Comparison of ENCODE assay signal across 14 cellular contexts in genomic region chr2:201057715-201058248, GRCh38. TPM values are rescaled to one million over a fixed set of nuclear protein-coding genes. Genes with fewer than 3 reads are reported as not detected.
A peak's percentile ranks its signal among the peaks of the same experiment; 100 is the strongest.
DNase-seq lines count a peak whose midpoint lies in the region; ATAC-seq and TF ChIP-seq lines count a peak whose summit lies in the region.
"Had no signal": no experiment of that assay in that cellular context is flagged by ENCODE, and none has a peak within 500 bp of the region (broad histone marks: within the 10 kb centered on the region; RNA-seq: fewer than 3 reads in every experiment).

No MANE protein-coding gene starts in this region.

- H3K9ac ChIP-seq in Karpas-422 (ENCODE audit: low read length) (peak overlapping the region; percentile 6; the same call in 1 of the 2 replicates), neural progenitor cell (no peak overlapping the region)

- in situ Hi-C loops in brain microvascular endothelial cell (cut with HindIII; ENCODE audit: low pct_ligation_motif_present, low sequenced_read_pairs): no loop called here

- H4K20me1 ChIP-seq in Karpas-422 (ENCODE audit: insufficient read depth, low read depth, low read length) (no peaks in the 10 kb centered on the region), neural progenitor cell (ENCODE audit: low read depth) (no peaks in the 10 kb centered on the region)

- no peak overlapping the region for H3K4me3 ChIP-seq in AG10803 (ENCODE audit: low read length)
- no peak overlapping the region for H3K4me3 ChIP-seq in Karpas-422 (ENCODE audit: low read length)
- no peak overlapping the region for H3K4me3 ChIP-seq in brain microvascular endothelial cell (ENCODE audit: low read depth, low read length)
- H3K4me3 ChIP-seq in coronary artery: no peak overlapping the region
- H3K4me3 ChIP-seq in neural progenitor cell: no peak overlapping the region
- H3K4me3 ChIP-seq: prostate gland, upper lobe of left lung had no signal

- H3K79me2 ChIP-seq in Karpas-422 (ENCODE audit: low read length) (peaks cover 90% of the 10 kb centered on the region), neural progenitor cell (ENCODE audit: low read depth) (peaks cover 6% of the 10 kb centered on the region)

- H3K27ac Mint-ChIP-seq in neural progenitor cell: no peak overlapping the region

- H3F3A ChIP-seq in neural progenitor cell (ENCODE audit: low read depth): no peaks in the 10 kb centered on the region

- H3K27me3 ChIP-seq in Karpas-422 (ENCODE audit: low read length) (no peaks in the 10 kb centered on the region), brain microvascular endothelial cell (replicated peaks) (no peaks in the 10 kb centered on the region), neural progenitor cell (no peaks in the 10 kb centered on the region)
- H3K27me3 ChIP-seq: upper lobe of left lung had no signal

- H3K4me2 ChIP-seq in Karpas-422 (ENCODE audit: low read depth, low read length, poor library complexity, severe bottlenecking) (peak overlapping the region; percentile 14), neural progenitor cell (no peak overlapping the region)

- no peaks in the 10 kb centered on the region for H3K9me3 Mint-ChIP-seq in neural progenitor cell
- H3K9me3 Mint-ChIP-seq: H9 had no signal

- peak; percentile 16 for DNase-seq in AG10803 (ENCODE audit: low read depth)
- no peak for DNase-seq in Karpas-422
- no peak for DNase-seq in brain microvascular endothelial cell
- peak; percentile 3 for DNase-seq in myocyte (ENCODE audit: low read depth)
- DNase-seq in coronary artery (ENCODE audit: low spot score): no peak
- no peak for DNase-seq in neural progenitor cell (ENCODE audit: low spot score)
- DNase-seq: activated CD8-positive, alpha-beta memory T cell treated with anti-CD3 and anti-CD28 coated beads, Interleukin-2, amount 50 U/mL, for 48 hours; AML-193; H9; stimulated activated CD4-positive, alpha-beta T cell treated with anti-CD3 and anti-CD28 coated beads, Interleukin-1b, Interleukin-23, amount 100 ng/mL, for 48 hours; upper lobe of left lung had no signal

- H3K4me1 ChIP-seq in Karpas-422 (ENCODE audit: low read length) (peaks cover 45% of the 10 kb centered on the region), neural progenitor cell (no peaks in the 10 kb centered on the region)
- H3K4me1 ChIP-seq: prostate gland had no signal

- H3K27me3 Mint-ChIP-seq in neural progenitor cell (ENCODE audit: insufficient read depth, low read depth): no peaks in the 10 kb centered on the region

- no peaks in the 10 kb centered on the region for H3K4me1 Mint-ChIP-seq in neural progenitor cell
- H3K4me1 Mint-ChIP-seq: H9 had no signal

- H3K27ac ChIP-seq in Karpas-422 (ENCODE audit: low read length) (peak overlapping the region; percentile 60), brain microvascular endothelial cell (peak overlapping the region; percentile 41), coronary artery (no peak overlapping the region), neural progenitor cell (no peak overlapping the region)
- H3K27ac ChIP-seq: prostate gland, upper lobe of left lung had no signal

- no peaks in the 10 kb centered on the region for H3K36me3 ChIP-seq in Karpas-422 (ENCODE audit: insufficient read depth, low read length)
- H3K36me3 ChIP-seq in brain microvascular endothelial cell (replicated peaks): peaks cover 3% of the 10 kb centered on the region
- H3K36me3 ChIP-seq in neural progenitor cell: no peaks in the 10 kb centered on the region
- H3K36me3 ChIP-seq: prostate gland had no signal

- no peaks in the 10 kb centered on the region for H3K9me3 ChIP-seq in Karpas-422 (ENCODE audit: low read length)
- H3K9me3 ChIP-seq in neural progenitor cell (ENCODE audit: low read depth): no peaks in the 10 kb centered on the region
- H3K9me3 ChIP-seq: prostate gland, upper lobe of left lung had no signal

- ATAC-seq in HG02623 (IDR thresholded peaks at IDR 0.05; ENCODE audit: unreplicated experiment) (no peak), GM19452 (IDR thresholded peaks at IDR 0.05; ENCODE audit: unreplicated experiment) (no peak)

- no peaks in the 10 kb centered on the region for H3K9me2 ChIP-seq in Karpas-422 (replicated peaks; ENCODE audit: insufficient read depth, low read length)

- H2AFZ ChIP-seq in Karpas-422 (ENCODE audit: low read length): no peak overlapping the region
- no peak overlapping the region for H2AFZ ChIP-seq in neural progenitor cell (replicated peaks)

- no peak overlapping the region for H3K4me3 Mint-ChIP-seq in neural progenitor cell
- H3K4me3 Mint-ChIP-seq: H9 had no signal

- H3K36me3 Mint-ChIP-seq in neural progenitor cell: no peaks in the 10 kb centered on the region

- TF ChIP-seq CTCF in AG10803 (conservative IDR thresholded peaks at IDR 0.05; ENCODE audit: low read length) (no peak), brain microvascular endothelial cell (IDR thresholded peaks at IDR 0.05; ENCODE audit: low read depth, low read length, missing control alignments) (no peak), coronary artery (IDR thresholded peaks at IDR 0.05) (no peak), neural progenitor cell (IDR thresholded peaks at IDR 0.05) (no peak)

RNA-seq across cellular contexts. Expression of gene HYCC2, which starts 13.7 kb away (rescaled TPM):
- total RNA-seq in Karpas-422 (2014; rRNA removed; shearing (Covaris generic); ENCODE audit: low replicate concordance): 10.4 and 40.0 TPM in 2 replicates
- 5.3 and 9.9 TPM in 2 replicates for total RNA-seq in myocyte
- polyA plus RNA-seq in myocyte (2012): 3.0 TPM
- total RNA-seq in neural progenitor cell (ENCODE audit: low replicate concordance): 6.8 and 9.1 TPM in 2 replicates

RNA-seq across cellular contexts. Expression of gene NDUFB3, which starts 14.0 kb away (rescaled TPM):
- 102 and 136 TPM in 2 replicates for total RNA-seq in Karpas-422 (2014; rRNA removed; shearing (Covaris generic); ENCODE audit: low replicate concordance)
- total RNA-seq in myocyte: 87.0 and 93.9 TPM in 2 replicates
- polyA plus RNA-seq in myocyte (2012): 121 TPM
- 50.1 and 125 TPM in 2 replicates for total RNA-seq in neural progenitor cell (ENCODE audit: low replicate concordance)

RNA-seq across cellular contexts. Expression of gene CFLAR, which starts 58.2 kb away (rescaled TPM):
- 62.6 and 63.5 TPM in 2 replicates for total RNA-seq in Karpas-422 (2014; rRNA removed; shearing (Covaris generic); ENCODE audit: low replicate concordance)
- 45.4 and 54.0 TPM in 2 replicates for total RNA-seq in myocyte
- 32.4 TPM for polyA plus RNA-seq in myocyte (2012)
- 10.9 and 11.4 TPM in 2 replicates for total RNA-seq in neural progenitor cell (ENCODE audit: low replicate concordance)

Comparison
In these comparisons a context has a peak if more than half of its experiments do, and no peak if none do; other contexts are left out.
1. DNase-seq: peak in AG10803 (single experiment) and myocyte (single experiment); none in Karpas-422 (single experiment), brain microvascular endothelial cell (single experiment), coronary artery (single experiment) and neural progenitor cell (single experiment).
2. H3K27ac ChIP-seq: peak in Karpas-422 (single experiment) and brain microvascular endothelial cell (single experiment); none in coronary artery (0 of 2) and neural progenitor cell (single experiment).